Comparison of ENCODE assay signal across 26 cellular contexts in genomic region chr12:77835982-77836381, GRCh38. TPM values are rescaled to one million over a fixed set of nuclear protein-coding genes. Genes with fewer than 3 reads are reported as not detected.
DNase-seq lines count a peak whose midpoint lies in the region; ATAC-seq, FAIRE-seq and TF ChIP-seq lines count a peak whose summit lies in the region.
"Had no signal": no experiment of that assay in that cellular context is flagged by ENCODE, and none has a peak within 500 bp of the region (broad histone marks: within the 10 kb centered on the region; RNA-seq: fewer than 3 reads in every experiment).

No MANE protein-coding gene starts in this region.

- H3K4me1 ChIP-seq in SK-N-SH (ENCODE audit: control insufficient read depth in 1 of 2, insufficient read depth in 2 of 2, low read depth in 1 of 2, low read length in 1 of 2), result peaks cover 0 to 6% of the 10 kb centered on the region in 2 experiments; a peak in 1 of 4 replicates

- TF ChIP-seq EP300 in SK-N-SH (IDR thresholded peaks at IDR 0.05; ENCODE audit: borderline replicate concordance in 1 of 2, low read depth in 1 of 2, low read length in 1 of 2), result 0 out of 4 replicates have a peak, but pooled peaks of 1 of the 2 experiments have one; percentile 9

- H3K79me2 ChIP-seq in SK-N-SH (ENCODE audit: insufficient read depth), result no peaks in the 10 kb centered on the region

- H3K9ac ChIP-seq in SK-N-SH (no peak overlapping the region), SK-N-MC (ENCODE audit: insufficient read length) (no peak overlapping the region)
- H3K9ac ChIP-seq: BLaER1 treated with 17β-estradiol and CSF1 and Interleukin-3, amounts not matched to agents 10 nM and 100 nM had no signal

- H4K20me1 ChIP-seq in SK-N-SH (ENCODE audit: insufficient read depth), result no peaks in the 10 kb centered on the region
- H4K20me1 ChIP-seq: BLaER1 treated with 17β-estradiol and CSF1 and Interleukin-3, amounts not matched to agents 10 nM and 100 nM had no signal

- FAIRE-seq in endometrium (lab: Jason Lieb, UNC), result peak; percentile 68
- FAIRE-seq: G401.6, GM12892, GM18507 had no signal

- H3K9me3 ChIP-seq in SK-N-SH (no peaks in the 10 kb centered on the region), SK-N-MC (ENCODE audit: low read depth, low read length) (no peaks in the 10 kb centered on the region)
- H3K9me3 ChIP-seq: BLaER1 treated with 17β-estradiol and CSF1 and Interleukin-3, amounts not matched to agents 10 nM and 100 nM had no signal

- no peaks in the 10 kb centered on the region for H3F3A ChIP-seq in SK-N-SH (replicated peaks; ENCODE audit: insufficient read depth)

- no peak; the same call in 1 of the 3 replicates for ATAC-seq in SK-N-SH treated with all-trans-retinoic acid at 6 μM for 48 hours
- no peak for ATAC-seq in GM18498 (IDR thresholded peaks at IDR 0.05; ENCODE audit: unreplicated experiment)
- ATAC-seq: CD8-positive, alpha-beta T cell; PC-3 had no signal

- peaks cover 1% of the 10 kb centered on the region for H3K27me3 Mint-ChIP-seq in mesothelial cell of epicardium (ENCODE audit: low read depth)

- DNase-seq in SK-N-SH, result no peak
- DNase-seq in SK-N-MC (ENCODE audit: low read depth, low spot score), result no peak
- no peak for DNase-seq in mesothelial cell of epicardium (ENCODE audit: low spot score in 2 of 2, unreplicated experiment in 2 of 2)
- DNase-seq in DMS153 treated with DMSO at 0.1 percent for 48 hours (lab: John Stamatoyannopoulos, UW; ENCODE audit: unreplicated experiment), result no peak
- no peak for DNase-seq in COLO668 (lab: John Stamatoyannopoulos, UW; ENCODE audit: unreplicated experiment)
- DNase-seq: 8988T; Calu3; CD8-positive, alpha-beta T cell; DMS153; GOT3; Karpas-422; NCI-H1694; NCI-H2081; NCI-H2171 treated with DMSO at 0.1 percent for 48 hours; NCI-H446; NCI-H526; PC-3; RPMI8226; SIG-M5 had no signal

- CTCF ChIA-PET in SK-N-SH (lab: Yijun Ruan, JAX), result no interaction called here

- H3K4me1 Mint-ChIP-seq in mesothelial cell of epicardium, result peaks cover 17% of the 10 kb centered on the region

- peaks cover 2% of the 10 kb centered on the region for H3K9me3 Mint-ChIP-seq in mesothelial cell of epicardium
- H3K9me3 Mint-ChIP-seq: CD8-positive, alpha-beta T cell had no signal

- no peak overlapping the region; a peak in 1 of 4 replicates for H3K27ac ChIP-seq in SK-N-SH (ENCODE audit: low read depth in 2 of 2, low read length in 1 of 2)
- peak overlapping the region; percentile 64; the same call in 1 of the 2 replicates for H3K27ac ChIP-seq in SK-N-MC
- H3K27ac ChIP-seq: BLaER1 treated with 17β-estradiol and CSF1 and Interleukin-3, amounts not matched to agents 10 nM and 100 nM had no signal

- no peak overlapping the region for H2AFZ ChIP-seq in SK-N-SH (ENCODE audit: low read depth)

- TF ChIP-seq CTCF in SK-N-SH (IDR thresholded peaks at IDR 0.05) (no peak), mesothelial cell of epicardium (IDR thresholded peaks at IDR 0.05; ENCODE audit: unreplicated experiment) (no peak)

- peak overlapping the region; percentile 58 for H3K27ac Mint-ChIP-seq in mesothelial cell of epicardium
- H3K27ac Mint-ChIP-seq: CD8-positive, alpha-beta T cell had no signal

- H3K36me3 ChIP-seq in SK-N-SH (replicated peaks in 1 of 2; ENCODE audit: control insufficient read depth in 1 of 2, insufficient read depth in 2 of 2, low read length in 1 of 2), result no peaks in the 10 kb centered on the region
- no peaks in the 10 kb centered on the region for H3K36me3 ChIP-seq in SK-N-MC (ENCODE audit: insufficient read depth, low read length)
- H3K36me3 ChIP-seq: BLaER1 treated with 17β-estradiol and CSF1 and Interleukin-3, amounts not matched to agents 10 nM and 100 nM had no signal

- H3K4me3 ChIP-seq in SK-N-SH (ENCODE audit: low read depth in 2 of 2, low read length in 1 of 2) (no peak overlapping the region), SK-N-MC (no peak overlapping the region)
- H3K4me3 ChIP-seq: BLaER1 treated with 17β-estradiol and CSF1 and Interleukin-3, amounts not matched to agents 10 nM and 100 nM had no signal

- H3K4me3 Mint-ChIP-seq in mesothelial cell of epicardium, result no peak overlapping the region
- H3K4me3 Mint-ChIP-seq: CD8-positive, alpha-beta T cell had no signal

- no peak for TF ChIP-seq RAD21 in SK-N-SH (IDR thresholded peaks at IDR 0.05; ENCODE audit: low read length)

- H3K4me2 ChIP-seq in SK-N-SH, result no peak overlapping the region; the same call in 1 of the 2 replicates
- H3K4me2 ChIP-seq: BLaER1 treated with 17β-estradiol and CSF1 and Interleukin-3, amounts not matched to agents 10 nM and 100 nM had no signal

- H3K9me2 ChIP-seq in SK-N-SH, result no peaks in the 10 kb centered on the region

- POLR2A ChIA-PET in SK-N-SH (lab: Yijun Ruan, JAX), result no interaction called here

- no peaks in the 10 kb centered on the region for H3K36me3 Mint-ChIP-seq in mesothelial cell of epicardium
- H3K36me3 Mint-ChIP-seq: CD8-positive, alpha-beta T cell had no signal

- no peaks in the 10 kb centered on the region for H3K27me3 ChIP-seq in SK-N-SH (ENCODE audit: insufficient read depth)
- H3K27me3 ChIP-seq: BLaER1 treated with 17β-estradiol and CSF1 and Interleukin-3, amounts not matched to agents 10 nM and 100 nM had no signal

TF ChIP-seq in SK-N-SH, 30 proteins besides CTCF, POLR2A, EP300 and RAD21:
- TF ChIP-seq JUND (IDR thresholded peaks at IDR 0.05) (no peak), TAF1 (IDR thresholded peaks at IDR 0.05; ENCODE audit: borderline replicate concordance, low read depth, low read length) (no peak), TCF12 (IDR thresholded peaks at IDR 0.05) (0 out of 2 replicates have a peak, but pooled peaks have one; percentile 25)

TF ChIP-seq in SK-N-SH treated with all-trans-retinoic acid at 6 μM for 48 hours, 23 proteins besides CTCF, POLR2A, EP300 and RAD21:
- no peak for TF ChIP-seq OSR1 (CRISPR knock-in tag; IDR thresholded peaks at IDR 0.05)
- TF ChIP-seq ZNF70 (CRISPR knock-in tag; IDR thresholded peaks at IDR 0.05), result no peak
- TF ChIP-seq ESRRG (CRISPR knock-in tag; IDR thresholded peaks at IDR 0.05), result no peak
- no peak for TF ChIP-seq CSDC2 (CRISPR knock-in tag; IDR thresholded peaks at IDR 0.05)
- TF ChIP-seq GLIS3 (CRISPR knock-in tag; IDR thresholded peaks at IDR 0.05), result no peak
- TF ChIP-seq TSHZ2 (CRISPR knock-in tag; IDR thresholded peaks at IDR 0.05), result no peak
- TF ChIP-seq CSRNP3 (CRISPR knock-in tag; IDR thresholded peaks at IDR 0.05), result no peak
- no peak for TF ChIP-seq PATZ1 (CRISPR knock-in tag; IDR thresholded peaks at IDR 0.05; ENCODE audit: borderline replicate concordance)
- no peak for TF ChIP-seq ZC3H10 (CRISPR knock-in tag; IDR thresholded peaks at IDR 0.05)
- no peak for TF ChIP-seq SNAI2 (CRISPR knock-in tag; IDR thresholded peaks at IDR 0.05)
- TF ChIP-seq ARNTL (CRISPR knock-in tag; IDR thresholded peaks at IDR 0.05; ENCODE audit: borderline replicate concordance, low read depth), result no peak

RNA-seq across cellular contexts. Expression of gene NAV3, which starts 5.3 kb away (rescaled TPM):
- 10.5 and 15.9 TPM in 2 replicates for polyA plus RNA-seq in SK-N-SH (2012; rRNA removed)
- 11.0 and 11.5 TPM in 2 replicates for polyA plus RNA-seq in SK-N-SH (2012; cell fraction: cytosol; rRNA removed)
- 18.2 and 30.7 TPM in 2 replicates for polyA plus RNA-seq in SK-N-SH (2012; cell fraction: nucleus; rRNA removed)
- 17.2 to 28.7 TPM (median 20.2 TPM) in 3 replicates for total RNA-seq in mesothelial cell of epicardium
- total RNA-seq: CD8-positive, alpha-beta T cell had no signal
